8 cellular contexts compared by ENCODE assay signal in genomic region chr7:105352018-105352612, GRCh38.
DNase-seq lines count a peak whose midpoint lies in the region; ATAC-seq and TF ChIP-seq lines count a peak whose summit lies in the region.

No MANE protein-coding gene starts in this region.

- ATAC-seq in HG03175 (IDR thresholded peaks at IDR 0.05; ENCODE audit: unreplicated experiment) (peak; percentile 92), SK-N-SH treated with all-trans-retinoic acid at 6 μM for 48 hours (peak; percentile 84)

- peak; percentile 42 for DNase-seq in NCI-H82 (lab: John Stamatoyannopoulos, UW)
- DNase-seq in NCI-H82 treated with DMSO at 0.1 percent for 48 hours (lab: John Stamatoyannopoulos, UW; ENCODE audit: unreplicated experiment), result no peak
- peak in 45 of 56 donors; percentile 1 to 73 (median 29) for DNase-seq in amygdala (lab: John Stamatoyannopoulos, UW)
- peak in 38 of 51 donors; percentile 3 to 71 (median 26) for DNase-seq in hypothalamus (lab: John Stamatoyannopoulos, UW)
- DNase-seq in stimulated activated CD4-positive, alpha-beta T cell treated with anti-CD3 and anti-CD28 coated beads, Interleukin-1b, Interleukin-23, amount 100 ng/mL, for 48 hours, result peak; percentile 55
- no peak for DNase-seq in NCI-H1105 (lab: John Stamatoyannopoulos, UW)

TF ChIP-seq in SK-N-SH treated with all-trans-retinoic acid at 6 μM for 48 hours, 23 proteins besides CTCF, POLR2A, EP300 and RAD21:
- TF ChIP-seq ESRRG (CRISPR knock-in tag; IDR thresholded peaks at IDR 0.05) (no peak), ZNF70 (CRISPR knock-in tag; IDR thresholded peaks at IDR 0.05) (peak; percentile 54; the same call in 1 of the 2 replicates), GLIS3 (CRISPR knock-in tag; IDR thresholded peaks at IDR 0.05) (no peak)

Comparison
In these comparisons a context has a peak if more than half of its experiments do, and no peak if none do; other contexts are left out.
1. DNase-seq: peak in NCI-H82 (single experiment), amygdala (45 of 56), hypothalamus (38 of 51) and stimulated activated CD4-positive, alpha-beta T cell treated with anti-CD3 and anti-CD28 coated beads, Interleukin-1b, Interleukin-23, amount 100 ng/mL, for 48 hours (single experiment); none in NCI-H82 treated with DMSO at 0.1 percent for 48 hours (single experiment) and NCI-H1105 (single experiment).